In genomic region chr19:34598217-34599155, GRCh38 we compare ENCODE assay signal across 26 cellular contexts.
A peak's percentile ranks its signal among the peaks of the same experiment; 100 is the strongest.
DNase-seq lines count a peak whose midpoint lies in the region; ATAC-seq and TF ChIP-seq lines count a peak whose summit lies in the region.
"Had no signal": no experiment of that assay in that cellular context is flagged by ENCODE, and none has a peak within 500 bp of the region (broad histone marks: within the 10 kb centered on the region; RNA-seq: fewer than 3 reads in every experiment).

No MANE protein-coding gene starts in this region.

- no peaks in the 10 kb centered on the region for H3K79me2 ChIP-seq in GM23338 (replicated peaks; ENCODE audit: insufficient read depth)
- H3K79me2 ChIP-seq in osteoblast (ENCODE audit: insufficient read depth, low read length) = no peaks in the 10 kb centered on the region

- no peaks in the 10 kb centered on the region for H3K9me3 ChIP-seq in osteoblast (ENCODE audit: low read depth, low read length)

- TF ChIP-seq CTCF in GM23338 (conservative IDR thresholded peaks at IDR 0.05; ENCODE audit: low read depth in 2 of 2) = no peak
- no peak for TF ChIP-seq CTCF in osteoblast (IDR thresholded peaks at IDR 0.05; ENCODE audit: extremely low read depth, low read depth, low read length)

- H3K4me1 Mint-ChIP-seq in GM23338 = no peaks in the 10 kb centered on the region; the same call in 2 of the 3 replicates
- H3K4me1 Mint-ChIP-seq: H9 had no signal

- H3K4me3 ChIP-seq in GM23338 (no peak overlapping the region), osteoblast (ENCODE audit: insufficient read depth, low read length) (no peak overlapping the region)
- H3K4me3 ChIP-seq: BLaER1 treated with 17β-estradiol and CSF1 and Interleukin-3, amounts not matched to agents 10 nM and 100 nM; K562; SK-N-MC had no signal

- no peaks in the 10 kb centered on the region for H4K20me1 ChIP-seq in GM23338 (replicated peaks; ENCODE audit: insufficient read depth)
- no peaks in the 10 kb centered on the region for H4K20me1 ChIP-seq in osteoblast (ENCODE audit: insufficient read depth, low read length)
- H4K20me1 ChIP-seq: BLaER1 treated with 17β-estradiol and CSF1 and Interleukin-3, amounts not matched to agents 10 nM and 100 nM had no signal

- no peaks in the 10 kb centered on the region for H3K36me3 Mint-ChIP-seq in GM23338 (ENCODE audit: low read depth)

- DNase-seq in GM23338 (ENCODE audit: low spot score) (no peak), NCI-H69 (lab: John Stamatoyannopoulos, UW) (peak; percentile 6), left ventricle myocardium superior (peak; percentile 61), osteoblast (ENCODE audit: insufficient read length, low spot score, missing footprints) (peak; percentile 69), AG08395 (ENCODE audit: low spot score) (no peak), cerebellum (ENCODE audit: low spot score) (no peak)
- no peak for DNase-seq in activated T-cell treated with anti-CD3 and anti-CD28 coated beads, Interleukin-2, amount 50 U/mL, for 1 hour
- DNase-seq in stimulated activated naive CD4-positive, alpha-beta T cell (lab: John Stamatoyannopoulos, UW) = no peak
- DNase-seq: AML-193; CD4-positive, alpha-beta T cell; DMS53; H9; HFFc6; Kasumi-1; NCI-H1092 treated with DMSO at 0.1 percent for 48 hours; NCI-H1436 treated with DMSO at 0.1 percent for 48 hours; NCI-H187 treated with DMSO at 0.1 percent for 48 hours; NCI-H2171 treated with DMSO at 0.1 percent for 48 hours; NCI-H446; NCI-H524 treated with DMSO at 0.1 percent for 48 hours; SIG-M5 had no signal

- H3K9me2 ChIP-seq in GM23338 (ENCODE audit: insufficient read depth) = no peaks in the 10 kb centered on the region

- H3K4me1 ChIP-seq in GM23338 (ENCODE audit: insufficient read depth) = no peaks in the 10 kb centered on the region
- H3K4me1 ChIP-seq in osteoblast (ENCODE audit: insufficient read depth, low read length) = no peaks in the 10 kb centered on the region

- H2AFZ ChIP-seq in GM23338 (no peak overlapping the region), osteoblast (ENCODE audit: low read length) (no peak overlapping the region)

- H3K27ac Mint-ChIP-seq in GM23338 = no peak overlapping the region
- H3K27ac Mint-ChIP-seq: CD4-positive, alpha-beta T cell; HFFc6 had no signal

- H3F3A ChIP-seq in GM23338 (replicated peaks; ENCODE audit: low read depth) = no peaks in the 10 kb centered on the region

- ATAC-seq in GM23338 (0 out of 3 replicates have a peak, but pooled peaks have one; percentile 29), left ventricle myocardium superior (peak; percentile 55)
- ATAC-seq: HepG2, K562 had no signal

- H3K4me2 ChIP-seq in GM23338 (no peak overlapping the region), osteoblast (ENCODE audit: insufficient read depth, low read length) (no peak overlapping the region)

- H3K27me3 ChIP-seq in GM23338 (ENCODE audit: insufficient read depth) (no peaks in the 10 kb centered on the region), osteoblast (ENCODE audit: insufficient read depth, low read length) (no peaks in the 10 kb centered on the region)
- H3K27me3 ChIP-seq: BLaER1 treated with 17β-estradiol and CSF1 and Interleukin-3, amounts not matched to agents 10 nM and 100 nM had no signal

- peaks cover 10% of the 10 kb centered on the region for H3K9me3 Mint-ChIP-seq in GM23338

- H3K27ac ChIP-seq in GM23338 (ENCODE audit: low read depth) (no peak overlapping the region), osteoblast (ENCODE audit: low read depth, low read length) (no peak overlapping the region)
- H3K27ac ChIP-seq: BLaER1 treated with 17β-estradiol and CSF1 and Interleukin-3, amounts not matched to agents 10 nM and 100 nM; RWPE1; SK-N-MC had no signal

- intact Hi-C loops in left ventricle myocardium superior (cut with micrococcal nuclease) = no loop called here

- H3K27me3 Mint-ChIP-seq in GM23338 (ENCODE audit: insufficient read depth, low read depth, poor library complexity) = peaks cover 17% of the 10 kb centered on the region
- H3K27me3 Mint-ChIP-seq: CD4-positive, alpha-beta T cell had no signal

- no peak overlapping the region for H3K4me3 Mint-ChIP-seq in GM23338
- H3K4me3 Mint-ChIP-seq: CD4-positive, alpha-beta T cell; H9; HFFc6 had no signal

- no peaks in the 10 kb centered on the region for H3K36me3 ChIP-seq in GM23338 (ENCODE audit: insufficient read depth)
- H3K36me3 ChIP-seq in osteoblast (ENCODE audit: insufficient read depth, low read length) = no peaks in the 10 kb centered on the region
- H3K36me3 ChIP-seq: BLaER1 treated with 17β-estradiol and CSF1 and Interleukin-3, amounts not matched to agents 10 nM and 100 nM had no signal

TF ChIP-seq in GM23338, 12 proteins besides CTCF, POLR2A, EP300 and RAD21:
- TF ChIP-seq REST (IDR thresholded peaks at IDR 0.05; ENCODE audit: unreplicated experiment) (peak; percentile 44), JUNB (IDR thresholded peaks at IDR 0.05; ENCODE audit: unreplicated experiment) (no peak)

Comparison
In these comparisons a context has a peak if more than half of its experiments do, and no peak if none do; other contexts are left out.
1. DNase-seq: peak in NCI-H69 (single experiment), left ventricle myocardium superior (single experiment) and osteoblast (single experiment); none in GM23338 (single experiment), AG08395 (single experiment), activated T-cell treated with anti-CD3 and anti-CD28 coated beads, Interleukin-2, amount 50 U/mL, for 1 hour (single experiment), cerebellum (single experiment) and stimulated activated naive CD4-positive, alpha-beta T cell (0 of 6).